9 cellular contexts compared by ENCODE assay signal in genomic region chr13:99971576-99972189, GRCh38.
DNase-seq lines count a peak whose midpoint lies in the region; ATAC-seq lines count a peak whose summit lies in the region.
"Had no signal": no experiment of that assay in that cellular context is flagged by ENCODE, and none has a peak within 500 bp of the region (broad histone marks: within the 10 kb centered on the region; RNA-seq: fewer than 3 reads in every experiment).

Gene ZIC5 (minus strand): TSS chr13:99971767. CDS start chr13:99971603, 164 bp downstream.

- peaks cover 87% of the 10 kb centered on the region for H3K27me3 Mint-ChIP-seq in stimulated activated memory B cell treated with anti-CD40 and anti-IgM and Interleukin-4, amounts not matched to agents 10 μg/mL and 1 μg/mL and 100 μg/mL, for 72 hours

- peaks cover 10% of the 10 kb centered on the region for H3K9me3 Mint-ChIP-seq in stimulated activated memory B cell treated with anti-CD40 and anti-IgM and Interleukin-4, amounts not matched to agents 10 μg/mL and 1 μg/mL and 100 μg/mL, for 72 hours

- DNase-seq in NCI-H2081 (lab: John Stamatoyannopoulos, UW) (peak; percentile 49 to 71), NCI-H2081 treated with DMSO at 0.1 percent for 48 hours (lab: John Stamatoyannopoulos, UW) (no peak), NCI-H69 (lab: John Stamatoyannopoulos, UW) (peak; percentile 99), ecto neural progenitor cell (ENCODE audit: low spot score) (peak; percentile 95), retina (peak; percentile 94)

- H3K4me1 Mint-ChIP-seq in stimulated activated memory B cell treated with anti-CD40 and anti-IgM and Interleukin-4, amounts not matched to agents 10 μg/mL and 1 μg/mL and 100 μg/mL, for 72 hours, result peaks cover 14% of the 10 kb centered on the region

- H3K36me3 Mint-ChIP-seq in stimulated activated memory B cell treated with anti-CD40 and anti-IgM and Interleukin-4, amounts not matched to agents 10 μg/mL and 1 μg/mL and 100 μg/mL, for 72 hours, result peaks cover 4% of the 10 kb centered on the region

- H3K27ac Mint-ChIP-seq in stimulated activated memory B cell treated with anti-CD40 and anti-IgM and Interleukin-4, amounts not matched to agents 10 μg/mL and 1 μg/mL and 100 μg/mL, for 72 hours, result no peak within 1 kb of the TSS

- no peak for ATAC-seq in HG03097 (IDR thresholded peaks at IDR 0.05; ENCODE audit: low FRiP score, unreplicated experiment)
- no peak for ATAC-seq in GM18517 (IDR thresholded peaks at IDR 0.05; ENCODE audit: unreplicated experiment)
- no peak for ATAC-seq in stimulated activated memory B cell treated with anti-CD40 and anti-IgM and Interleukin-4, amounts not matched to agents 10 μg/mL and 1 μg/mL and 100 μg/mL, for 72 hours
- ATAC-seq: left lung had no signal

- no peak within 1 kb of the TSS for H3K4me3 Mint-ChIP-seq in stimulated activated memory B cell treated with anti-CD40 and anti-IgM and Interleukin-4, amounts not matched to agents 10 μg/mL and 1 μg/mL and 100 μg/mL, for 72 hours
